In genomic region chr3:72336114-72336651, GRCh38 we compare ENCODE assay signal across 13 cellular contexts.
"Had no signal": no experiment of that assay in that cellular context is flagged by ENCODE, and none has a peak within 500 bp of the region (broad histone marks: within the 10 kb centered on the region; RNA-seq: fewer than 3 reads in every experiment).

No MANE protein-coding gene starts in this region.

- DNase-seq: activated CD4-positive, alpha-beta T cell treated with anti-CD3 and anti-CD28 coated beads, Interleukin-2, amount 50 U/mL, for 4 hours; activated naive CD8-positive, alpha-beta T cell treated with anti-CD3 and anti-CD28 coated beads, Interleukin-2, amount 50 U/mL, for 24 hours; activated T-cell treated with anti-CD3 and anti-CD28 coated beads, Interleukin-2, amount 50 U/mL, for 4 hours; effector CD8-positive, alpha-beta T cell; immature natural killer cell; T-helper 2 cell; trophoblast cell had no signal

- H3K27me3 ChIP-seq: cardiac muscle cell had no signal

- ATAC-seq: activated CD4-positive, CD25-positive, alpha-beta regulatory T cell treated with anti-CD3 and anti-CD28 coated beads, Interleukin-2, amount 50 U/mL, for 24 hours; activated naive CD8-positive, alpha-beta T cell treated with anti-CD3 and anti-CD28 coated beads, Interleukin-2, amount 50 U/mL, for 24 hours; activated T-cell treated with anti-CD3 and anti-CD28 coated beads, Interleukin-2, amount 50 U/mL, for 4 hours; stimulated activated effector memory CD8-positive, alpha-beta T cell treated with anti-CD3 and anti-CD28 coated beads, Interleukin-12 subunit alpha, Interleukin-12 subunit beta, amount 100 ng/mL, for 72 hours had no signal

- H3K27ac ChIP-seq: cardiac muscle cell, coronary artery, epithelial cell of prostate, skin epidermis had no signal

- H3K36me3 ChIP-seq: cardiac muscle cell had no signal

- H3K4me3 ChIP-seq: cardiac muscle cell, skin epidermis had no signal
